Comparison of ENCODE assay signal across 10 cellular contexts in genomic region chr10:50228672-50229071, GRCh38.
"Had no signal": no experiment of that assay in that cellular context is flagged by ENCODE, and none has a peak within 500 bp of the region (broad histone marks: within the 10 kb centered on the region; RNA-seq: fewer than 3 reads in every experiment).

No MANE protein-coding gene starts in this region.

- DNase-seq: H9, HCEC 1CT, IMR-90, Karpas-422, KBM-7 had no signal

- H3K9me3 Mint-ChIP-seq: GM23338, H9 had no signal

- H2AFZ ChIP-seq: GM23338 had no signal

- H3K27ac ChIP-seq: HL-60, KMS-11 had no signal

- H3K9ac ChIP-seq: KMS-11 had no signal

- H3K4me3 ChIP-seq: GM23338 had no signal

- H3K27ac Mint-ChIP-seq: GM23338, H9 had no signal

- H3K4me2 ChIP-seq: GM23338, KMS-11 had no signal

- FAIRE-seq: H1, H54 had no signal

- H3K4me3 Mint-ChIP-seq: GM23338, H9 had no signal

- ATAC-seq: GM23338 had no signal
